In the genomic region with DNA sequence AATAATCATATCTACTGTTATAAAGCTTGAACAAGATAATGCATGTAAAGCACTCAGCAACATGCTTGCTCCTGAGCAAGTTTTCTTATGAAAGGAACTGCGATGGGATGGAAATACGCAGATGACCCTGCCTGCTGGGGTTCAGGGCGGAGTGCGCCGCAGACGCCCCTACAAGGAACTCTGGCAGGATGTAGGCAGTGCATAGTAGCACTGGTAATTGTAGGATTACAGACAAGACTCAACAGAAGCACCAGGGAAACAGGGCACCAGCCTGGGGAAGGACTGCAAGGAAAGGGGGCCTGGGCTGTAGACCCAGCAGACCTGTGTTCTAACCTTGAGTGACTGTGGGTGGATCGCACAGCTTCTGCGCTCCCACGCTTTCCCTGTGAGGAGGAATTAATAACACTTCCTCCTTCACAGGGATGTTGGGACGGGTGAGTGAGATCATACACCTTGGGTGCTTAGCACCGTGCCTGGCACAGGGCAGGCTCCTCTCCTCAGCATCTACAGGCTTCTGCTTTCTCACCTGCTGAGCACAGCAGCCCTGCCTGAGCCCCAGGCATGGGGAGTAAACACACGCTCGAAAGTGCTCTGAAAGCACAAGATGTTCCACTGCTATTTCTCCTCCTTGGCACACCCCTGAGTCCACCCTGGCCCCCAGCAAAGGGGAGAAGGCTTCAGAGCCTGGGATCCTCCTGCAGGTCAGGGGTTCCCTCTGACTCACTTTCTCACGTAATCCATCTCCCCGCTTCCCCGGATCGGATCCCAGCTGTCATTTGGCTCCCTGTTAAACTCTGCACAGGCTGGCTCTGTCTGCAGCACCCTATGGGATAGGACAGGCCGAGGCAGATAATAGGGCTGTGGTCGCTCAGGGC, we compare ENCODE assay signal across 1 cellular context.
TF ChIP-seq lines count a peak whose summit lies in the region.

No MANE protein-coding gene starts in this region.

TF ChIP-seq in H1, 55 proteins besides CTCF, POLR2A, EP300 and RAD21:
- TF ChIP-seq, protein P1, sequence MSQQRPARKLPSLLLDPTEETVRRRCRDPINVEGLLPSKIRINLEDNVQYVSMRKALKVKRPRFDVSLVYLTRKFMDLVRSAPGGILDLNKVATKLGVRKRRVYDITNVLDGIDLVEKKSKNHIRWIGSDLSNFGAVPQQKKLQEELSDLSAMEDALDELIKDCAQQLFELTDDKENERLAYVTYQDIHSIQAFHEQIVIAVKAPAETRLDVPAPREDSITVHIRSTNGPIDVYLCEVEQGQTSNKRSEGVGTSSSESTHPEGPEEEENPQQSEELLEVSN (IDR thresholded peaks at IDR 0.05), result no peak
- TF ChIP-seq NRF1 (IDR thresholded peaks at IDR 0.05; ENCODE audit: low read depth, low read length), result no peak
- TF ChIP-seq, protein P2, sequence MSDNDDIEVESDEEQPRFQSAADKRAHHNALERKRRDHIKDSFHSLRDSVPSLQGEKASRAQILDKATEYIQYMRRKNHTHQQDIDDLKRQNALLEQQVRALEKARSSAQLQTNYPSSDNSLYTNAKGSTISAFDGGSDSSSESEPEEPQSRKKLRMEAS (IDR thresholded peaks at IDR 0.05), result no peak
- TF ChIP-seq, protein P3, sequence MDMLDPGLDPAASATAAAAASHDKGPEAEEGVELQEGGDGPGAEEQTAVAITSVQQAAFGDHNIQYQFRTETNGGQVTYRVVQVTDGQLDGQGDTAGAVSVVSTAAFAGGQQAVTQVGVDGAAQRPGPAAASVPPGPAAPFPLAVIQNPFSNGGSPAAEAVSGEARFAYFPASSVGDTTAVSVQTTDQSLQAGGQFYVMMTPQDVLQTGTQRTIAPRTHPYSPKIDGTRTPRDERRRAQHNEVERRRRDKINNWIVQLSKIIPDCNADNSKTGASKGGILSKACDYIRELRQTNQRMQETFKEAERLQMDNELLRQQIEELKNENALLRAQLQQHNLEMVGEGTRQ (IDR thresholded peaks at IDR 0.05; ENCODE audit: low read length), result no peak
- no peak for TF ChIP-seq RBBP5 (IDR thresholded peaks at IDR 0.05; ENCODE audit: borderline replicate concordance, low read depth, low read length)
- no peak for TF ChIP-seq JUN (IDR thresholded peaks at IDR 0.05; ENCODE audit: low read depth, low read length)
- no peak for TF ChIP-seq TAF7 (optimal IDR thresholded peaks at IDR 0.05; ENCODE audit: borderline replicate concordance, low read depth, low read length)
- TF ChIP-seq KDM5A (IDR thresholded peaks at IDR 0.05; ENCODE audit: low read length), result no peak
- TF ChIP-seq TAF1 (IDR thresholded peaks at IDR 0.05; ENCODE audit: low read depth, low read length), result no peak
- TF ChIP-seq RNF2 (IDR thresholded peaks at IDR 0.05; ENCODE audit: borderline replicate concordance, low read depth, low read length, missing control alignments, poor library complexity, severe bottlenecking), result no peak
- TF ChIP-seq BCL11A (IDR thresholded peaks at IDR 0.05; ENCODE audit: low read depth in 2 of 2, low read length in 2 of 2), result no peak
- TF ChIP-seq SIX5 (IDR thresholded peaks at IDR 0.05; ENCODE audit: low read depth, low read length), result no peak
